Comparison of ENCODE assay signal across 11 cellular contexts in the genomic region with DNA sequence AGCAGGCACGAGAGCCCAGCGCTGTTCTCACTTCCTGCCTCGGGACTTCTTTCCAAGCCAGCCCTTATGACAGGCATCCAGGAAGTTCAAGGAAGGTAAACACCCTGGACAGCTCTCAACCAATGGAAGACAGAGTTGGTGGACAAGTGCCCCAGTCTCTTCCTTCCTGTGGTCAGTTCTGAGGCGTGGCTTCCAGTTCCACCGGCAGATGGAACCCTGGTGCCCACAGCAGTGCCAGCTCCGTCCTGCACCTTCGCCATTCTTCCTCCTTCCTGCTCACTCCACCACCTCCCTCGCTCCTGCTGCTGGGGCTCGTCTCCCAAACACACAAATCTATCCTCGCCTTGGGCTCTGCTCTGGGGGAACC.
DNase-seq lines count a peak whose midpoint lies in the region; ATAC-seq, FAIRE-seq and TF ChIP-seq lines count a peak whose summit lies in the region.
"Had no signal": no experiment of that assay in that cellular context is flagged by ENCODE, and none has a peak within 500 bp of the region (broad histone marks: within the 10 kb centered on the region; RNA-seq: fewer than 3 reads in every experiment).

No MANE protein-coding gene starts in this region.

- no peaks in the 10 kb centered on the region for H3K36me3 Mint-ChIP-seq in activated CD8-positive, alpha-beta T cell treated with anti-CD3 and anti-CD28 coated beads for 36 hours (ENCODE audit: low read depth)

- CTCF ChIA-PET in activated CD8-positive, alpha-beta T cell treated with anti-CD3 and anti-CD28 coated beads for 36 hours (lab: Charles Lee), result interaction anchor here (1.5 kb wide), 1 partner anchor 212 kb away, joined by 5 read pairs; no protein-coding TSS in a partner anchor

- TF ChIP-seq CTCF in fibroblast of villous mesenchyme (IDR thresholded peaks at IDR 0.05; ENCODE audit: insufficient read depth, low read depth, low read length) (no peak), retinal pigment epithelial cell (conservative IDR thresholded peaks at IDR 0.05; ENCODE audit: low read depth, low read length) (peak; percentile 13)
- TF ChIP-seq CTCF in activated CD8-positive, alpha-beta T cell treated with anti-CD3 and anti-CD28 coated beads for 36 hours (IDR thresholded peaks at IDR 0.05), result no peak

- FAIRE-seq in GM12892 (lab: Jason Lieb, UNC), result no peak

- H3K9me3 Mint-ChIP-seq in activated CD8-positive, alpha-beta T cell treated with anti-CD3 and anti-CD28 coated beads for 36 hours, result no peaks in the 10 kb centered on the region
- H3K9me3 Mint-ChIP-seq: neural crest cell had no signal

- no peak overlapping the region for H3K27ac Mint-ChIP-seq in activated CD8-positive, alpha-beta T cell treated with anti-CD3 and anti-CD28 coated beads for 36 hours

- H3K27me3 Mint-ChIP-seq in activated CD8-positive, alpha-beta T cell treated with anti-CD3 and anti-CD28 coated beads for 36 hours, result no peaks in the 10 kb centered on the region

- TF ChIP-seq POLR2A in GM12892 (IDR thresholded peaks at IDR 0.05; ENCODE audit: low read depth, low read length), result no peak
- TF ChIP-seq POLR2A in erythroblast (IDR thresholded peaks at IDR 0.05; ENCODE audit: low read length), result no peak

- H3K4me3 ChIP-seq in fibroblast of villous mesenchyme (ENCODE audit: low read depth, low read length), result no peak overlapping the region
- H3K4me3 ChIP-seq in retinal pigment epithelial cell (ENCODE audit: low read length), result no peak overlapping the region
- H3K4me3 ChIP-seq: cardiac muscle cell, vagina had no signal

- POLR2A ChIA-PET in activated CD8-positive, alpha-beta T cell treated with anti-CD3 and anti-CD28 coated beads for 36 hours (lab: Charles Lee), result no interaction called here

- ATAC-seq in activated CD8-positive, alpha-beta T cell treated with anti-CD3 and anti-CD28 coated beads for 36 hours, result no peak
- ATAC-seq in GM19395 (IDR thresholded peaks at IDR 0.05; ENCODE audit: unreplicated experiment), result no peak

- no peak overlapping the region for H3K4me3 Mint-ChIP-seq in activated CD8-positive, alpha-beta T cell treated with anti-CD3 and anti-CD28 coated beads for 36 hours
- H3K4me3 Mint-ChIP-seq: neural crest cell had no signal

- no peaks in the 10 kb centered on the region for H3K4me1 Mint-ChIP-seq in activated CD8-positive, alpha-beta T cell treated with anti-CD3 and anti-CD28 coated beads for 36 hours (ENCODE audit: low read depth)
- H3K4me1 Mint-ChIP-seq: neural crest cell had no signal

- peak; percentile 10 for DNase-seq in GM12892 (ENCODE audit: insufficient read length)
- peak; percentile 76 for DNase-seq in NCI-H774 (lab: John Stamatoyannopoulos, UW)
- peak; percentile 37 for DNase-seq in fibroblast of villous mesenchyme (ENCODE audit: low read depth)
- DNase-seq in retinal pigment epithelial cell (ENCODE audit: low read depth), result no peak
- DNase-seq in erythroblast (lab: John Stamatoyannopoulos, UW), result no peak
- DNase-seq in activated CD8-positive, alpha-beta T cell treated with anti-CD3 and anti-CD28 coated beads for 36 hours, result no peak
- no peak for DNase-seq in NCI-H2081 (lab: John Stamatoyannopoulos, UW)

- intact Hi-C loops in activated CD8-positive, alpha-beta T cell treated with anti-CD3 and anti-CD28 coated beads for 36 hours (cut with micrococcal nuclease), result no loop called here

Comparison
In these comparisons a context has a peak if more than half of its experiments do, and no peak if none do; other contexts are left out.
1. DNase-seq: peak in GM12892 (single experiment), NCI-H774 (single experiment) and fibroblast of villous mesenchyme (single experiment); none in retinal pigment epithelial cell (single experiment), erythroblast (0 of 2), activated CD8-positive, alpha-beta T cell treated with anti-CD3 and anti-CD28 coated beads for 36 hours (single experiment) and NCI-H2081 (0 of 2).